ENCODE assay signal across 25 cellular contexts in genomic region chr16:46586011-46586577, GRCh38.
"Had no signal": no experiment of that assay in that cellular context is flagged by ENCODE, and none has a peak within 500 bp of the region (broad histone marks: within the 10 kb centered on the region; RNA-seq: fewer than 3 reads in every experiment).

No MANE protein-coding gene starts in this region.

- H3K4me1 ChIP-seq: left ventricle myocardium inferior, right atrium auricular region, stomach, testis, thyroid gland, upper lobe of right lung had no signal

- H3K27ac ChIP-seq: hepatocyte, left ventricle myocardium inferior, ovary, right atrium auricular region, skin epidermis, stomach, testis, thyroid gland, upper lobe of right lung had no signal

- H3K4me3 Mint-ChIP-seq: mesothelial cell of epicardium; naive B cell; natural killer cell treated with Interleukin-12 subunit alpha and Interleukin-12 subunit beta and Interleukin-15 and Interleukin-18, amount 100 ng/mL, for 72 hours; stimulated activated naive B cell treated with anti-CD40 and anti-IgM and Interleukin-4, amounts not matched to agents 10 μg/mL and 1 μg/mL and 100 μg/mL, for 72 hours had no signal

- H3K27me3 Mint-ChIP-seq: naive B cell; natural killer cell treated with Interleukin-12 subunit alpha and Interleukin-12 subunit beta and Interleukin-15 and Interleukin-18, amount 100 ng/mL, for 72 hours; progenitor cell of endocrine pancreas; stimulated activated naive B cell treated with anti-CD40 and anti-IgM and Interleukin-4, amounts not matched to agents 10 μg/mL and 1 μg/mL and 100 μg/mL, for 72 hours had no signal

- H3K79me2 ChIP-seq: hepatocyte had no signal

- DNase-seq: islet precursor cell; left ventricle myocardium inferior; mesendoderm; naive B cell; ovary; stimulated activated CD4-positive, alpha-beta T cell treated with anti-CD3 and anti-CD28 coated beads, Interleukin-12 subunit alpha, Interleukin-12 subunit beta, amount 100 ng/mL, for 4 hours; stimulated activated CD4-positive, alpha-beta T cell treated with anti-CD3 and anti-CD28 coated beads, Interleukin-15, amount 100 ng/mL, for 24 hours; stimulated activated CD4-positive, alpha-beta T cell treated with anti-CD3 and anti-CD28 coated beads, Interleukin-2, amount 100 ng/mL, for 24 hours; stimulated activated CD4-positive, alpha-beta T cell treated with anti-CD3 and anti-CD28 coated beads, Interleukin-4, amount 100 ng/mL, for 1 hour; stimulated activated naive B cell treated with anti-CD40 and anti-IgM and Interleukin-4, amounts not matched to agents 10 μg/mL and 1 μg/mL and 100 μg/mL, for 72 hours; stimulated activated naive CD8-positive, alpha-beta T cell treated with anti-CD3 and anti-CD28 coated beads, Interleukin-15, Interleukin-2, amounts not matched to agents 100 U/mL and 50 U/mL, for 24 hours; stomach; testis; thyroid gland; trophoblast cell; upper lobe of right lung had no signal

- H3K27ac Mint-ChIP-seq: mesothelial cell of epicardium; naive B cell; natural killer cell treated with Interleukin-12 subunit alpha and Interleukin-12 subunit beta and Interleukin-15 and Interleukin-18, amount 100 ng/mL, for 72 hours; progenitor cell of endocrine pancreas; stimulated activated naive B cell treated with anti-CD40 and anti-IgM and Interleukin-4, amounts not matched to agents 10 μg/mL and 1 μg/mL and 100 μg/mL, for 72 hours had no signal

- H3K9me3 ChIP-seq: ovary, testis, thyroid gland, upper lobe of right lung had no signal

- H3K36me3 ChIP-seq: left ventricle myocardium inferior, ovary, right atrium auricular region, stomach, thyroid gland, upper lobe of right lung had no signal

- H2AFZ ChIP-seq: hepatocyte had no signal

- ATAC-seq: natural killer cell treated with Interleukin-12 subunit alpha and Interleukin-12 subunit beta and Interleukin-15 and Interleukin-18, amount 100 ng/mL, for 72 hours; sciatic nerve; stimulated activated naive B cell treated with anti-CD40 and anti-IgM and Interleukin-4, amounts not matched to agents 10 μg/mL and 1 μg/mL and 100 μg/mL, for 72 hours; stimulated activated naive CD8-positive, alpha-beta T cell treated with anti-CD3 and anti-CD28 coated beads, Interleukin-15, Interleukin-2, amounts not matched to agents 100 U/mL and 50 U/mL, for 24 hours; upper lobe of right lung had no signal

- H3K4me1 Mint-ChIP-seq: mesothelial cell of epicardium; naive B cell; stimulated activated naive B cell treated with anti-CD40 and anti-IgM and Interleukin-4, amounts not matched to agents 10 μg/mL and 1 μg/mL and 100 μg/mL, for 72 hours had no signal

- H3K27me3 ChIP-seq: hepatocyte, ovary, right atrium auricular region, stomach, testis, thyroid gland, upper lobe of right lung had no signal

- FAIRE-seq: urothelium cell line had no signal

- H3K4me2 ChIP-seq: hepatocyte had no signal

- H3K4me3 ChIP-seq: hepatocyte, left ventricle myocardium inferior, lung, ovary, right atrium auricular region, skin epidermis, stomach, testis, thyroid gland, upper lobe of right lung had no signal
